Comparison of ENCODE assay signal across 19 cellular contexts in genomic region chr13:93797463-93797862, GRCh38.
DNase-seq lines count a peak whose midpoint lies in the region; ATAC-seq and TF ChIP-seq lines count a peak whose summit lies in the region.
"Had no signal": no experiment of that assay in that cellular context is flagged by ENCODE, and none has a peak within 500 bp of the region (broad histone marks: within the 10 kb centered on the region; RNA-seq: fewer than 3 reads in every experiment).

No MANE protein-coding gene starts in this region.

- peaks cover 27% of the 10 kb centered on the region for H3K4me1 Mint-ChIP-seq in stimulated activated naive CD8-positive, alpha-beta T cell treated with anti-CD3 and anti-CD28 coated beads, Interleukin-15, amount 100 ng/mL, for 72 hours
- H3K4me1 Mint-ChIP-seq in type B pancreatic cell (ENCODE audit: unreplicated experiment), result no peaks in the 10 kb centered on the region
- H3K4me1 Mint-ChIP-seq: CD14-positive monocyte; central memory CD8-positive, alpha-beta T cell; nephron had no signal

- H3K27ac ChIP-seq in colonic mucosa, result no peak overlapping the region
- H3K27ac ChIP-seq: gastroesophageal sphincter, PC-9 had no signal

- H3K27me3 Mint-ChIP-seq in stimulated activated naive CD8-positive, alpha-beta T cell treated with anti-CD3 and anti-CD28 coated beads, Interleukin-15, amount 100 ng/mL, for 72 hours, result peaks cover 56% of the 10 kb centered on the region
- no peaks in the 10 kb centered on the region for H3K27me3 Mint-ChIP-seq in type B pancreatic cell

- no peaks in the 10 kb centered on the region for H3K36me3 ChIP-seq in colonic mucosa
- H3K36me3 ChIP-seq: gastroesophageal sphincter had no signal

- TF ChIP-seq CTCF in type B pancreatic cell (conservative IDR thresholded peaks at IDR 0.05) (no peak), colonic mucosa (IDR thresholded peaks at IDR 0.05) (no peak)

- H3K4me1 ChIP-seq in colonic mucosa, result no peaks in the 10 kb centered on the region
- H3K4me1 ChIP-seq: gastroesophageal sphincter had no signal

- no peaks in the 10 kb centered on the region for H3K9me3 ChIP-seq in colonic mucosa
- H3K9me3 ChIP-seq: gastroesophageal sphincter had no signal

- no peak for DNase-seq in stimulated activated naive CD8-positive, alpha-beta T cell treated with anti-CD3 and anti-CD28 coated beads, Interleukin-15, amount 100 ng/mL, for 72 hours
- DNase-seq in stimulated activated naive CD8-positive, alpha-beta T cell treated with anti-CD3 and anti-CD28 coated beads, Interleukin-15, Interleukin-2, amounts not matched to agents 100 U/mL and 50 U/mL, for 24 hours, result no peak
- no peak for DNase-seq in SIG-M5 treated with dmso at 0.1 percent for 504 hours (lab: John Stamatoyannopoulos, UW; ENCODE audit: unreplicated experiment)
- DNase-seq in type B pancreatic cell (ENCODE audit: extremely low spot score, unreplicated experiment), result no peak
- DNase-seq in colonic mucosa, result no peak
- DNase-seq: activated CD4-positive, alpha-beta T cell treated with anti-CD3 and anti-CD28 coated beads, Interleukin-2, amount 50 U/mL, for 48 hours; DND-41; mammary epithelial cell; NCI-H2029 treated with DMSO at 0.1 percent for 48 hours; NCI-H510A treated with DMSO at 0.1 percent for 48 hours; PC-9 had no signal

- H3K4me3 Mint-ChIP-seq in stimulated activated naive CD8-positive, alpha-beta T cell treated with anti-CD3 and anti-CD28 coated beads, Interleukin-15, amount 100 ng/mL, for 72 hours, result no peak overlapping the region
- no peak overlapping the region for H3K4me3 Mint-ChIP-seq in type B pancreatic cell
- H3K4me3 Mint-ChIP-seq: activated T-helper 1 cell treated with anti-CD3 and anti-CD28 coated beads, Interleukin-12 subunit alpha, Interleukin-12 subunit beta, Interleukin-2, Interleukin-4 antibody, amounts not matched to agents 30 ng/mL and 10 ng/mL and 1 ng/mL, durations not matched to agents 14 hours and 24 hours and 36 hours; CD14-positive monocyte; central memory CD8-positive, alpha-beta T cell; nephron had no signal

- H3K9ac ChIP-seq in colonic mucosa (ENCODE audit: low read depth in 2 of 2, low read length in 2 of 2), result no peak overlapping the region

- intact Hi-C loops in colonic mucosa (cut with DNase I), result no loop called here

- H3K36me3 Mint-ChIP-seq in type B pancreatic cell, result no peaks in the 10 kb centered on the region
- H3K36me3 Mint-ChIP-seq: CD14-positive monocyte had no signal

- no peaks in the 10 kb centered on the region for H3K9me3 Mint-ChIP-seq in stimulated activated naive CD8-positive, alpha-beta T cell treated with anti-CD3 and anti-CD28 coated beads, Interleukin-15, amount 100 ng/mL, for 72 hours
- H3K9me3 Mint-ChIP-seq in type B pancreatic cell, result no peaks in the 10 kb centered on the region
- H3K9me3 Mint-ChIP-seq: central memory CD8-positive, alpha-beta T cell; nephron had no signal

- no peak overlapping the region for H3K4me3 ChIP-seq in colonic mucosa
- H3K4me3 ChIP-seq: gastroesophageal sphincter, PC-9 had no signal

- no peaks in the 10 kb centered on the region for H3K27me3 ChIP-seq in colonic mucosa
- H3K27me3 ChIP-seq: gastroesophageal sphincter had no signal

- ATAC-seq in stimulated activated naive CD8-positive, alpha-beta T cell treated with anti-CD3 and anti-CD28 coated beads, Interleukin-15, amount 100 ng/mL, for 72 hours, result peak; percentile 44
- ATAC-seq in stimulated activated naive CD8-positive, alpha-beta T cell treated with anti-CD3 and anti-CD28 coated beads, Interleukin-15, Interleukin-2, amounts not matched to agents 100 U/mL and 50 U/mL, for 24 hours, result no peak
- peak; percentile 31 for ATAC-seq in HG02798 (IDR thresholded peaks at IDR 0.05; ENCODE audit: poor library complexity, unreplicated experiment)
- ATAC-seq in HG03565 (IDR thresholded peaks at IDR 0.05; ENCODE audit: unreplicated experiment), result peak; percentile 62
- no peak for ATAC-seq in HG03108 (IDR thresholded peaks at IDR 0.05; ENCODE audit: unreplicated experiment)
- ATAC-seq: gastroesophageal sphincter had no signal

- peak overlapping the region in 1 of 2 donors; percentile 13 for H3K27ac Mint-ChIP-seq in stimulated activated naive CD8-positive, alpha-beta T cell treated with anti-CD3 and anti-CD28 coated beads, Interleukin-15, amount 100 ng/mL, for 72 hours
- no peak overlapping the region for H3K27ac Mint-ChIP-seq in type B pancreatic cell
- H3K27ac Mint-ChIP-seq: activated T-helper 1 cell treated with anti-CD3 and anti-CD28 coated beads, Interleukin-12 subunit alpha, Interleukin-12 subunit beta, Interleukin-2, Interleukin-4 antibody, amounts not matched to agents 30 ng/mL and 10 ng/mL and 1 ng/mL, durations not matched to agents 14 hours and 24 hours and 36 hours; nephron had no signal

Comparison
In these comparisons a context has a peak if more than half of its experiments do, and no peak if none do; other contexts are left out.
1. ATAC-seq: peak in stimulated activated naive CD8-positive, alpha-beta T cell treated with anti-CD3 and anti-CD28 coated beads, Interleukin-15, amount 100 ng/mL, for 72 hours (single experiment), HG02798 (single experiment) and HG03565 (single experiment); none in stimulated activated naive CD8-positive, alpha-beta T cell treated with anti-CD3 and anti-CD28 coated beads, Interleukin-15, Interleukin-2, amounts not matched to agents 100 U/mL and 50 U/mL, for 24 hours (single experiment) and HG03108 (single experiment).